Comparison of ENCODE assay signal across 17 cellular contexts in genomic region chr16:17109413-17109812, GRCh38.
DNase-seq lines count a peak whose midpoint lies in the region; ATAC-seq and TF ChIP-seq lines count a peak whose summit lies in the region.
"Had no signal": no experiment of that assay in that cellular context is flagged by ENCODE, and none has a peak within 500 bp of the region (broad histone marks: within the 10 kb centered on the region; RNA-seq: fewer than 3 reads in every experiment).

No MANE protein-coding gene starts in this region.

- intact Hi-C loops in activated T-helper 1 cell treated with anti-CD3 and anti-CD28 coated beads, Interleukin-12 subunit alpha, Interleukin-12 subunit beta, Interleukin-2, Interleukin-4 antibody, amounts not matched to agents 30 ng/mL and 10 ng/mL and 1 ng/mL, durations not matched to agents 14 hours and 24 hours and 36 hours (cut with micrococcal nuclease): no loop called here
- intact Hi-C loops in A673 (cut with micrococcal nuclease; ENCODE audit: unreplicated experiment): no loop called here

- H2AFZ ChIP-seq in mesenchymal stem cell (ENCODE audit: low read depth, low read length): no peak overlapping the region
- H2AFZ ChIP-seq: GM23248 had no signal

- no peak overlapping the region for H3K27ac ChIP-seq in CD4-positive, CD25-positive, alpha-beta regulatory T cell (ENCODE audit: insufficient read depth, low read length, poor library complexity, severe bottlenecking)
- H3K27ac ChIP-seq in A673 (ENCODE audit: low read depth, low read length, poor library complexity, severe bottlenecking) (no peak overlapping the region), mesenchymal stem cell (ENCODE audit: low read length, poor library complexity, severe bottlenecking) (no peak overlapping the region)
- H3K27ac ChIP-seq: A549, GM23248 had no signal

- no peaks in the 10 kb centered on the region for H3K9me3 ChIP-seq in CD4-positive, CD25-positive, alpha-beta regulatory T cell (ENCODE audit: control insufficient read depth in 2 of 2, low read length in 2 of 2)
- H3K9me3 ChIP-seq in A673 (ENCODE audit: low read depth, low read length, poor library complexity, severe bottlenecking) (no peaks in the 10 kb centered on the region), mesenchymal stem cell (ENCODE audit: control insufficient read depth, low read length) (no peaks in the 10 kb centered on the region)
- H3K9me3 ChIP-seq: A549 had no signal

- no peak overlapping the region for H2BK5ac ChIP-seq in mesenchymal stem cell (ENCODE audit: low read depth, low read length, poor library complexity, severe bottlenecking)

- no peak overlapping the region for H3K14ac ChIP-seq in mesenchymal stem cell (ENCODE audit: low read length in 2 of 2)

- CTCF ChIA-PET in A673 (lab: Charles Lee): no interaction called here

- no peak overlapping the region for H2BK12ac ChIP-seq in mesenchymal stem cell (ENCODE audit: low read length in 2 of 2)

- H3K18ac ChIP-seq in mesenchymal stem cell (ENCODE audit: low read depth in 1 of 2, low read length in 2 of 2): no peak overlapping the region

- H3K27ac Mint-ChIP-seq in CD4-positive, CD25-positive, alpha-beta regulatory T cell: peak overlapping the region in 2 of 3 donors; percentile 49 to 64
- peak overlapping the region; percentile 35 for H3K27ac Mint-ChIP-seq in activated T-helper 1 cell treated with anti-CD3 and anti-CD28 coated beads, Interleukin-12 subunit alpha, Interleukin-12 subunit beta, Interleukin-2, Interleukin-4 antibody, amounts not matched to agents 30 ng/mL and 10 ng/mL and 1 ng/mL, durations not matched to agents 14 hours and 24 hours and 36 hours
- H3K27ac Mint-ChIP-seq in immature natural killer cell: peak overlapping the region in 4 of 6 donors; percentile 15 to 67 (median 40)

- no peak overlapping the region for H3K4ac ChIP-seq in mesenchymal stem cell (ENCODE audit: low read depth in 1 of 2, low read length in 2 of 2)

- no peaks in the 10 kb centered on the region for H3K27me3 Mint-ChIP-seq in CD4-positive, CD25-positive, alpha-beta regulatory T cell
- no peaks in the 10 kb centered on the region for H3K27me3 Mint-ChIP-seq in activated T-helper 1 cell treated with anti-CD3 and anti-CD28 coated beads, Interleukin-12 subunit alpha, Interleukin-12 subunit beta, Interleukin-2, Interleukin-4 antibody, amounts not matched to agents 30 ng/mL and 10 ng/mL and 1 ng/mL, durations not matched to agents 14 hours and 24 hours and 36 hours (ENCODE audit: insufficient read depth)
- H3K27me3 Mint-ChIP-seq in immature natural killer cell (ENCODE audit: low read depth in 3 of 3): peaks cover 0 to 6% (median 0%) of the 10 kb centered on the region in 3 donors
- H3K27me3 Mint-ChIP-seq: CD8-positive, alpha-beta memory T cell had no signal

- no peak overlapping the region for H3K23ac ChIP-seq in mesenchymal stem cell (ENCODE audit: low read length in 2 of 2)

- H2AK5ac ChIP-seq in mesenchymal stem cell (ENCODE audit: low read length, severe bottlenecking): no peak overlapping the region

- no TSS peak for BruUV-seq in A673 (replicated peaks; lab: Mats Ljungman, UMichigan)

- POLR2A ChIA-PET in A673 (lab: Charles Lee; ENCODE audit: low non-redundant PET): no interaction called here

- H3K9me3 Mint-ChIP-seq in CD4-positive, CD25-positive, alpha-beta regulatory T cell: peaks cover 0 to 3% (median 0%) of the 10 kb centered on the region in 7 donors
- no peaks in the 10 kb centered on the region for H3K9me3 Mint-ChIP-seq in activated T-helper 1 cell treated with anti-CD3 and anti-CD28 coated beads, Interleukin-12 subunit alpha, Interleukin-12 subunit beta, Interleukin-2, Interleukin-4 antibody, amounts not matched to agents 30 ng/mL and 10 ng/mL and 1 ng/mL, durations not matched to agents 14 hours and 24 hours and 36 hours
- H3K9me3 Mint-ChIP-seq in immature natural killer cell: peaks cover 0 to 2% (median 0%) of the 10 kb centered on the region in 6 donors
- H3K9me3 Mint-ChIP-seq: CD8-positive, alpha-beta memory T cell had no signal

- H3K4me2 ChIP-seq in mesenchymal stem cell (ENCODE audit: low read length, poor library complexity, severe bottlenecking): no peak overlapping the region
- H3K4me2 ChIP-seq: A549 had no signal

- TF ChIP-seq CTCF in A673 (conservative IDR thresholded peaks at IDR 0.05; ENCODE audit: low read depth, low read length): no peak

- H2BK120ac ChIP-seq in mesenchymal stem cell (ENCODE audit: low read depth, low read length): no peak overlapping the region

- H3K4me3 ChIP-seq in CD4-positive, CD25-positive, alpha-beta regulatory T cell (ENCODE audit: low read depth, low read length): no peak overlapping the region
- H3K4me3 ChIP-seq in A673 (ENCODE audit: low read depth, low read length, poor library complexity, severe bottlenecking) (no peak overlapping the region), mesenchymal stem cell (ENCODE audit: insufficient read depth in 1 of 2, low read depth in 1 of 2, low read length in 2 of 2) (no peak overlapping the region)
- H3K4me3 ChIP-seq: A549, GM23248 had no signal

- no peak overlapping the region for H3K9ac ChIP-seq in mesenchymal stem cell (ENCODE audit: low read length)
- H3K9ac ChIP-seq: GM23248 had no signal

- H3K4me1 Mint-ChIP-seq in CD4-positive, CD25-positive, alpha-beta regulatory T cell: peaks cover 0 to 10% (median 0%) of the 10 kb centered on the region in 4 donors
- H3K4me1 Mint-ChIP-seq in activated T-helper 1 cell treated with anti-CD3 and anti-CD28 coated beads, Interleukin-12 subunit alpha, Interleukin-12 subunit beta, Interleukin-2, Interleukin-4 antibody, amounts not matched to agents 30 ng/mL and 10 ng/mL and 1 ng/mL, durations not matched to agents 14 hours and 24 hours and 36 hours (ENCODE audit: low read depth): peaks cover 6% of the 10 kb centered on the region
- peaks cover 45% of the 10 kb centered on the region in 2 donors for H3K4me1 Mint-ChIP-seq in immature natural killer cell

- no peak overlapping the region for H4K8ac ChIP-seq in mesenchymal stem cell (ENCODE audit: low read length)

- H4K91ac ChIP-seq in mesenchymal stem cell (ENCODE audit: low read length): no peak overlapping the region

- no peak overlapping the region for H3K4me3 Mint-ChIP-seq in CD4-positive, CD25-positive, alpha-beta regulatory T cell
- H3K4me3 Mint-ChIP-seq in activated T-helper 1 cell treated with anti-CD3 and anti-CD28 coated beads, Interleukin-12 subunit alpha, Interleukin-12 subunit beta, Interleukin-2, Interleukin-4 antibody, amounts not matched to agents 30 ng/mL and 10 ng/mL and 1 ng/mL, durations not matched to agents 14 hours and 24 hours and 36 hours: no peak overlapping the region
- H3K4me3 Mint-ChIP-seq in immature natural killer cell: no peak overlapping the region
- H3K4me3 Mint-ChIP-seq: CD8-positive, alpha-beta memory T cell had no signal

- H3K36me3 Mint-ChIP-seq in CD4-positive, CD25-positive, alpha-beta regulatory T cell: peaks cover 18% of the 10 kb centered on the region
- peaks cover 5% of the 10 kb centered on the region for H3K36me3 Mint-ChIP-seq in activated T-helper 1 cell treated with anti-CD3 and anti-CD28 coated beads, Interleukin-12 subunit alpha, Interleukin-12 subunit beta, Interleukin-2, Interleukin-4 antibody, amounts not matched to agents 30 ng/mL and 10 ng/mL and 1 ng/mL, durations not matched to agents 14 hours and 24 hours and 36 hours (ENCODE audit: low read depth)
- H3K36me3 Mint-ChIP-seq in immature natural killer cell: peaks cover 6 to 26% (median 18%) of the 10 kb centered on the region in 3 donors

- no peaks in the 10 kb centered on the region for H3K79me1 ChIP-seq in mesenchymal stem cell (replicated peaks; ENCODE audit: low read length, poor library complexity, severe bottlenecking)

- H3K4me1 ChIP-seq in CD4-positive, CD25-positive, alpha-beta regulatory T cell (ENCODE audit: control insufficient read depth, insufficient read depth, low read length, poor library complexity, severe bottlenecking): no peaks in the 10 kb centered on the region
- H3K4me1 ChIP-seq in A673 (ENCODE audit: insufficient read depth, low read length, poor library complexity, severe bottlenecking) (no peaks in the 10 kb centered on the region), mesenchymal stem cell (ENCODE audit: control insufficient read depth, insufficient read depth, low read depth, low read length) (no peaks in the 10 kb centered on the region)
- H3K4me1 ChIP-seq: A549 had no signal

- no peak overlapping the region for H2BK15ac ChIP-seq in mesenchymal stem cell (ENCODE audit: low read depth, poor library complexity, severe bottlenecking)

- H3K27me3 ChIP-seq in CD4-positive, CD25-positive, alpha-beta regulatory T cell (ENCODE audit: control insufficient read depth, insufficient read depth, low read length): no peaks in the 10 kb centered on the region
- no peaks in the 10 kb centered on the region for H3K27me3 ChIP-seq in A673 (replicated peaks; ENCODE audit: insufficient read depth, low read depth, low read length, poor library complexity)
- H3K27me3 ChIP-seq in mesenchymal stem cell (ENCODE audit: control insufficient read depth in 1 of 2, insufficient read depth in 1 of 2, low read length in 2 of 2): no peaks in the 10 kb centered on the region

- DNase-seq in CD4-positive, CD25-positive, alpha-beta regulatory T cell: no peak
- no peak for DNase-seq in activated T-helper 1 cell treated with anti-CD3 and anti-CD28 coated beads, Interleukin-12 subunit alpha, Interleukin-12 subunit beta, Interleukin-2, Interleukin-4 antibody, amounts not matched to agents 30 ng/mL and 10 ng/mL and 1 ng/mL, durations not matched to agents 14 hours and 24 hours and 36 hours (ENCODE audit: low spot score)
- DNase-seq in immature natural killer cell (no peak), A673 (ENCODE audit: low spot score) (no peak), mesenchymal stem cell (no peak)
- DNase-seq: 8988T; C1 segment of cervical spinal cord; Calu3; CD8-positive, alpha-beta memory T cell; DMS53; DMS79 treated with DMSO at 0.1 percent for 48 hours; GF-D8; GM23248; H7; HCEC 1CT had no signal

- H3K36me3 ChIP-seq in CD4-positive, CD25-positive, alpha-beta regulatory T cell (ENCODE audit: control insufficient read depth, insufficient read depth, low read length): peaks cover 3% of the 10 kb centered on the region
- no peaks in the 10 kb centered on the region for H3K36me3 ChIP-seq in A673 (ENCODE audit: insufficient read depth, low read length, poor library complexity, severe bottlenecking)
- peaks cover 0 to 49% of the 10 kb centered on the region in 2 experiments for H3K36me3 ChIP-seq in mesenchymal stem cell (ENCODE audit: control insufficient read depth in 1 of 2, insufficient read depth in 2 of 2, low read depth in 1 of 2, low read length in 2 of 2)

- no peak for ATAC-seq in CD4-positive, CD25-positive, alpha-beta regulatory T cell (ENCODE audit: low read depth in 2 of 2)
- no peak for ATAC-seq in GM18870 (IDR thresholded peaks at IDR 0.05; ENCODE audit: unreplicated experiment)
- ATAC-seq: A549 had no signal
